ENCODE assay signal across 1 cellular context in the genomic region with DNA sequence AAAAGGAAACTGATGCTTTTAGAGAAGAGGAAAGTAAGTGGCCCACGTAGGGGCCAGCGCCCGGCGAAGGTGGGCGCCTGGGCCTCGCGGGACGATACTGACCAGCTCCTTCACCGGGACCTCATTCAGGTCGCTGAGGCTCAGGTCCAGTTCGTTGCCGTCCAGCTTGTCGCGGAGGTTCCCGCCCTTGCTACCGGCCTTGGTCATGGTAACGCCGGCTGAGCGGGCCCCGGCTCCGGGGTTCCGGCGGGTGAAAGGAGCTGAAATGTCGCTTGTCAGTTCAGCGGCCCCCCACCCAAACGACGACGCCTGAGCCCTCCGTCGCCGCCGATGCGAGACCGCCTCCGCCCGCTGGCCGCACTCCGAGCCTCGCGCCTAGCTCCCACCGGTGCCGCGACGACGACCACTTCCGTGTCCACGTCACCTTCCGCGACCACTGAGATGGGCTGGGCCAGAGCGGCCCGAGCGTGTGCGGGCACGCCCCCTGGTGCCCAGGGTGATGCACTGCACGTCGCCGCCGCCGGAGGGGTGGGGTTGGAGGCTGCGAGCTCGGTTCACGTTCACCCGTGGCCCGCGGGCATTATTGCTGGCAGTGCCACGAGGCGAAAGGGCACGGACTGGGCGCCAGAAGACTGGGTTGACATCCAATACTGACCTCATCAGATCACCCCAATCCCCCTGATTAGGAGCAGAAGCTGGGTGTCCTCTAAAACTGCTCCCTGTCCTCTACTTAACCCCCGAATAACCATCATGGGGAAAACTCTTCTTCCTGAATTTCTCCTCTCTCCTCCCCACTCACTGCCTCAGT.
TF ChIP-seq lines count a peak whose summit lies in the region.

Gene LRRC59 (minus strand): TSS at position 413 of the 808 bp plus-strand sequence. CDS start 206 bp downstream, at position 207.

TF ChIP-seq in HepG2, 621 proteins besides CTCF, POLR2A, EP300 and RAD21 (continued from another document and continues in another):
- TF ChIP-seq, protein P1, sequence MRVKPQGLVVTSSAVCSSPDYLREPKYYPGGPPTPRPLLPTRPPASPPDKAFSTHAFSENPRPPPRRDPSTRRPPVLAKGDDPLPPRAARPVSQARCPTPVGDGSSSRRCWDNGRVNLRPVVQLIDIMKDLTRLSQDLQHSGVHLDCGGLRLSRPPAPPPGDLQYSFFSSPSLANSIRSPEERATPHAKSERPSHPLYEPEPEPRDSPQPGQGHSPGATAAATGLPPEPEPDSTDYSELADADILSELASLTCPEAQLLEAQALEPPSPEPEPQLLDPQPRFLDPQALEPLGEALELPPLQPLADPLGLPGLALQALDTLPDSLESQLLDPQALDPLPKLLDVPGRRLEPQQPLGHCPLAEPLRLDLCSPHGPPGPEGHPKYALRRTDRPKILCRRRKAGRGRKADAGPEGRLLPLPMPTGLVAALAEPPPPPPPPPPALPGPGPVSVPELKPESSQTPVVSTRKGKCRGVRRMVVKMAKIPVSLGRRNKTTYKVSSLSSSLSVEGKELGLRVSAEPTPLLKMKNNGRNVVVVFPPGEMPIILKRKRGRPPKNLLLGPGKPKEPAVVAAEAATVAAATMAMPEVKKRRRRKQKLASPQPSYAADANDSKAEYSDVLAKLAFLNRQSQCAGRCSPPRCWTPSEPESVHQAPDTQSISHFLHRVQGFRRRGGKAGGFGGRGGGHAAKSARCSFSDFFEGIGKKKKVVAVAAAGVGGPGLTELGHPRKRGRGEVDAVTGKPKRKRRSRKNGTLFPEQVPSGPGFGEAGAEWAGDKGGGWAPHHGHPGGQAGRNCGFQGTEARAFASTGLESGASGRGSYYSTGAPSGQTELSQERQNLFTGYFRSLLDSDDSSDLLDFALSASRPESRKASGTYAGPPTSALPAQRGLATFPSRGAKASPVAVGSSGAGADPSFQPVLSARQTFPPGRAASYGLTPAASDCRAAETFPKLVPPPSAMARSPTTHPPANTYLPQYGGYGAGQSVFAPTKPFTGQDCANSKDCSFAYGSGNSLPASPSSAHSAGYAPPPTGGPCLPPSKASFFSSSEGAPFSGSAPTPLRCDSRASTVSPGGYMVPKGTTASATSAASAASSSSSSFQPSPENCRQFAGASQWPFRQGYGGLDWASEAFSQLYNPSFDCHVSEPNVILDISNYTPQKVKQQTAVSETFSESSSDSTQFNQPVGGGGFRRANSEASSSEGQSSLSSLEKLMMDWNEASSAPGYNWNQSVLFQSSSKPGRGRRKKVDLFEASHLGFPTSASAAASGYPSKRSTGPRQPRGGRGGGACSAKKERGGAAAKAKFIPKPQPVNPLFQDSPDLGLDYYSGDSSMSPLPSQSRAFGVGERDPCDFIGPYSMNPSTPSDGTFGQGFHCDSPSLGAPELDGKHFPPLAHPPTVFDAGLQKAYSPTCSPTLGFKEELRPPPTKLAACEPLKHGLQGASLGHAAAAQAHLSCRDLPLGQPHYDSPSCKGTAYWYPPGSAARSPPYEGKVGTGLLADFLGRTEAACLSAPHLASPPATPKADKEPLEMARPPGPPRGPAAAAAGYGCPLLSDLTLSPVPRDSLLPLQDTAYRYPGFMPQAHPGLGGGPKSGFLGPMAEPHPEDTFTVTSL (CRISPR knock-in tag; IDR thresholded peaks at IDR 0.05; ENCODE audit: borderline replicate concordance), result no peak; the same call in 1 of the 2 replicates
- peak; percentile 54; the same call in 1 of the 2 replicates for TF ChIP-seq NFE2 (CRISPR knock-in tag; IDR thresholded peaks at IDR 0.05)
- peak; percentile 89; the same call in 1 of the 2 replicates for TF ChIP-seq KLF9 (CRISPR knock-in tag; IDR thresholded peaks at IDR 0.05; ENCODE audit: low read depth)
- TF ChIP-seq ZNF34 (CRISPR knock-in tag; IDR thresholded peaks at IDR 0.05; ENCODE audit: borderline replicate concordance), result peak; percentile 98; the same call in 1 of the 2 replicates
- peak; percentile 97 for TF ChIP-seq IKZF4 (CRISPR knock-in tag; IDR thresholded peaks at IDR 0.05; ENCODE audit: borderline replicate concordance, low read depth, not compliant biosample characterization)
- TF ChIP-seq ZNF749 (CRISPR knock-in tag; IDR thresholded peaks at IDR 0.05; ENCODE audit: borderline replicate concordance), result peak; percentile 97
- no peak for TF ChIP-seq SP1 (IDR thresholded peaks at IDR 0.05)
- TF ChIP-seq SP1 (CRISPR knock-in tag; IDR thresholded peaks at IDR 0.05), result peak; percentile 96
- TF ChIP-seq POLR2AphosphoS5 (IDR thresholded peaks at IDR 0.05; ENCODE audit: low read depth, low read length), result peak; percentile 96
- peak; percentile 99 for TF ChIP-seq ZNF280B (CRISPR knock-in tag; IDR thresholded peaks at IDR 0.05; ENCODE audit: borderline replicate concordance)
- TF ChIP-seq NFRKB (IDR thresholded peaks at IDR 0.05), result no peak
- TF ChIP-seq ZMYM4 (CRISPR knock-in tag; IDR thresholded peaks at IDR 0.05), result peak; percentile 99
- TF ChIP-seq BRCA1 (CRISPR knock-in tag; IDR thresholded peaks at IDR 0.05), result peak; percentile 88; the same call in 1 of the 2 replicates
- peak; percentile 66 for TF ChIP-seq ZMYM2 (CRISPR knock-in tag; IDR thresholded peaks at IDR 0.05)
- TF ChIP-seq, protein P2, sequence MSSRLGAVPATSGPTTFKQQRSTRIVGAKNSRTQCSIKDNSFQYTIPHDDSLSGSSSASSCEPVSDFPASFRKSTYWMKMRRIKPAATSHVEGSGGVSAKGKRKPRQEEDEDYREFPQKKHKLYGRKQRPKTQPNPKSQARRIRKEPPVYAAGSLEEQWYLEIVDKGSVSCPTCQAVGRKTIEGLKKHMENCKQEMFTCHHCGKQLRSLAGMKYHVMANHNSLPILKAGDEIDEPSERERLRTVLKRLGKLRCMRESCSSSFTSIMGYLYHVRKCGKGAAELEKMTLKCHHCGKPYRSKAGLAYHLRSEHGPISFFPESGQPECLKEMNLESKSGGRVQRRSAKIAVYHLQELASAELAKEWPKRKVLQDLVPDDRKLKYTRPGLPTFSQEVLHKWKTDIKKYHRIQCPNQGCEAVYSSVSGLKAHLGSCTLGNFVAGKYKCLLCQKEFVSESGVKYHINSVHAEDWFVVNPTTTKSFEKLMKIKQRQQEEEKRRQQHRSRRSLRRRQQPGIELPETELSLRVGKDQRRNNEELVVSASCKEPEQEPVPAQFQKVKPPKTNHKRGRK (CRISPR knock-in tag; IDR thresholded peaks at IDR 0.05), result peak; percentile 55
- TF ChIP-seq FOXM1 (CRISPR knock-in tag; IDR thresholded peaks at IDR 0.05), result no peak
- no peak for TF ChIP-seq FIP1L1 (IDR thresholded peaks at IDR 0.05; ENCODE audit: borderline replicate concordance, insufficient read depth, low read depth, low read length)
- TF ChIP-seq ZNF446 (CRISPR knock-in tag; IDR thresholded peaks at IDR 0.05), result peak; percentile 93
- peak; percentile 93 for TF ChIP-seq ZSCAN29 (CRISPR knock-in tag; conservative IDR thresholded peaks at IDR 0.05)
- TF ChIP-seq, protein P3, sequence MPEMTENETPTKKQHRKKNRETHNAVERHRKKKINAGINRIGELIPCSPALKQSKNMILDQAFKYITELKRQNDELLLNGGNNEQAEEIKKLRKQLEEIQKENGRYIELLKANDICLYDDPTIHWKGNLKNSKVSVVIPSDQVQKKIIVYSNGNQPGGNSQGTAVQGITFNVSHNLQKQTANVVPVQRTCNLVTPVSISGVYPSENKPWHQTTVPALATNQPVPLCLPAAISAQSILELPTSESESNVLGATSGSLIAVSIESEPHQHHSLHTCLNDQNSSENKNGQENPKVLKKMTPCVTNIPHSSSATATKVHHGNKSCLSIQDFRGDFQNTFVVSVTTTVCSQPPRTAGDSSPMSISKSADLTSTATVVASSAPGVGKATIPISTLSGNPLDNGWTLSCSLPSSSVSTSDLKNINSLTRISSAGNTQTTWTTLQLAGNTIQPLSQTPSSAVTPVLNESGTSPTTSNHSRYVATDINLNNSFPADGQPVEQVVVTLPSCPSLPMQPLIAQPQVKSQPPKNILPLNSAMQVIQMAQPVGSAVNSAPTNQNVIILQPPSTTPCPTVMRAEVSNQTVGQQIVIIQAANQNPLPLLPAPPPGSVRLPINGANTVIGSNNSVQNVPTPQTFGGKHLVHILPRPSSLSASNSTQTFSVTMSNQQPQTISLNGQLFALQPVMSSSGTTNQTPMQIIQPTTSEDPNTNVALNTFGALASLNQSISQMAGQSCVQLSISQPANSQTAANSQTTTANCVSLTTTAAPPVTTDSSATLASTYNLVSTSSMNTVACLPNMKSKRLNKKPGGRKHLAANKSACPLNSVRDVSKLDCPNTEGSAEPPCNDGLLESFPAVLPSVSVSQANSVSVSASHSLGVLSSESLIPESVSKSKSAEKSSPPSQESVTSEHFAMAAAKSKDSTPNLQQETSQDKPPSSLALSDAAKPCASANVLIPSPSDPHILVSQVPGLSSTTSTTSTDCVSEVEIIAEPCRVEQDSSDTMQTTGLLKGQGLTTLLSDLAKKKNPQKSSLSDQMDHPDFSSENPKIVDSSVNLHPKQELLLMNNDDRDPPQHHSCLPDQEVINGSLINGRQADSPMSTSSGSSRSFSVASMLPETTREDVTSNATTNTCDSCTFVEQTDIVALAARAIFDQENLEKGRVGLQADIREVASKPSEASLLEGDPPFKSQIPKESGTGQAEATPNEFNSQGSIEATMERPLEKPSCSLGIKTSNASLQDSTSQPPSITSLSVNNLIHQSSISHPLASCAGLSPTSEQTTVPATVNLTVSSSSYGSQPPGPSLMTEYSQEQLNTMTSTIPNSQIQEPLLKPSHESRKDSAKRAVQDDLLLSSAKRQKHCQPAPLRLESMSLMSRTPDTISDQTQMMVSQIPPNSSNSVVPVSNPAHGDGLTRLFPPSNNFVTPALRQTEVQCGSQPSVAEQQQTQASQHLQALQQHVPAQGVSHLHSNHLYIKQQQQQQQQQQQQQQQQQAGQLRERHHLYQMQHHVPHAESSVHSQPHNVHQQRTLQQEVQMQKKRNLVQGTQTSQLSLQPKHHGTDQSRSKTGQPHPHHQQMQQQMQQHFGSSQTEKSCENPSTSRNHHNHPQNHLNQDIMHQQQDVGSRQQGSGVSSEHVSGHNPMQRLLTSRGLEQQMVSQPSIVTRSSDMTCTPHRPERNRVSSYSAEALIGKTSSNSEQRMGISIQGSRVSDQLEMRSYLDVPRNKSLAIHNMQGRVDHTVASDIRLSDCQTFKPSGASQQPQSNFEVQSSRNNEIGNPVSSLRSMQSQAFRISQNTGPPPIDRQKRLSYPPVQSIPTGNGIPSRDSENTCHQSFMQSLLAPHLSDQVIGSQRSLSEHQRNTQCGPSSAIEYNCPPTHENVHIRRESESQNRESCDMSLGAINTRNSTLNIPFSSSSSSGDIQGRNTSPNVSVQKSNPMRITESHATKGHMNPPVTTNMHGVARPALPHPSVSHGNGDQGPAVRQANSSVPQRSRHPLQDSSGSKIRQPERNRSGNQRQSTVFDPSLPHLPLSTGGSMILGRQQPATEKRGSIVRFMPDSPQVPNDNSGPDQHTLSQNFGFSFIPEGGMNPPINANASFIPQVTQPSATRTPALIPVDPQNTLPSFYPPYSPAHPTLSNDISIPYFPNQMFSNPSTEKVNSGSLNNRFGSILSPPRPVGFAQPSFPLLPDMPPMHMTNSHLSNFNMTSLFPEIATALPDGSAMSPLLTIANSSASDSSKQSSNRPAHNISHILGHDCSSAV (CRISPR knock-in tag; IDR thresholded peaks at IDR 0.05; ENCODE audit: borderline replicate concordance), result peak; percentile 83; the same call in 1 of the 2 replicates
- peak; percentile 85; the same call in 1 of the 2 replicates for TF ChIP-seq ZNF44 (CRISPR knock-in tag; IDR thresholded peaks at IDR 0.05)
- TF ChIP-seq DNMT1 (CRISPR knock-in tag; IDR thresholded peaks at IDR 0.05), result peak; percentile 100
- peak; percentile 87; the same call in 1 of the 2 replicates for TF ChIP-seq ZNF713 (CRISPR knock-in tag; IDR thresholded peaks at IDR 0.05)
- no peak for TF ChIP-seq PCBP2 (optimal IDR thresholded peaks at IDR 0.05; ENCODE audit: low read depth, low read length, poor library complexity, severe bottlenecking)
- TF ChIP-seq KLF11 (CRISPR knock-in tag; IDR thresholded peaks at IDR 0.05), result peak; percentile 79; the same call in 1 of the 2 replicates
- TF ChIP-seq NFYC (CRISPR knock-in tag; IDR thresholded peaks at IDR 0.05), result peak; percentile 57; the same call in 1 of the 2 replicates
- peak in 1 of 2 experiments; percentile 60; a peak in 1 of 4 replicates for TF ChIP-seq REST (IDR thresholded peaks at IDR 0.05; ENCODE audit: borderline replicate concordance in 1 of 2, low read depth in 1 of 2, low read length in 2 of 2)
- peak; percentile 90 for TF ChIP-seq BCL6 (CRISPR knock-in tag; IDR thresholded peaks at IDR 0.05)
- TF ChIP-seq ZNF567 (CRISPR knock-in tag; IDR thresholded peaks at IDR 0.05; ENCODE audit: borderline replicate concordance), result peak; percentile 92
- TF ChIP-seq ZNF331 (CRISPR knock-in tag; IDR thresholded peaks at IDR 0.05), result peak; percentile 99
